Comparison of ENCODE assay signal across 14 cellular contexts in the genomic region with DNA sequence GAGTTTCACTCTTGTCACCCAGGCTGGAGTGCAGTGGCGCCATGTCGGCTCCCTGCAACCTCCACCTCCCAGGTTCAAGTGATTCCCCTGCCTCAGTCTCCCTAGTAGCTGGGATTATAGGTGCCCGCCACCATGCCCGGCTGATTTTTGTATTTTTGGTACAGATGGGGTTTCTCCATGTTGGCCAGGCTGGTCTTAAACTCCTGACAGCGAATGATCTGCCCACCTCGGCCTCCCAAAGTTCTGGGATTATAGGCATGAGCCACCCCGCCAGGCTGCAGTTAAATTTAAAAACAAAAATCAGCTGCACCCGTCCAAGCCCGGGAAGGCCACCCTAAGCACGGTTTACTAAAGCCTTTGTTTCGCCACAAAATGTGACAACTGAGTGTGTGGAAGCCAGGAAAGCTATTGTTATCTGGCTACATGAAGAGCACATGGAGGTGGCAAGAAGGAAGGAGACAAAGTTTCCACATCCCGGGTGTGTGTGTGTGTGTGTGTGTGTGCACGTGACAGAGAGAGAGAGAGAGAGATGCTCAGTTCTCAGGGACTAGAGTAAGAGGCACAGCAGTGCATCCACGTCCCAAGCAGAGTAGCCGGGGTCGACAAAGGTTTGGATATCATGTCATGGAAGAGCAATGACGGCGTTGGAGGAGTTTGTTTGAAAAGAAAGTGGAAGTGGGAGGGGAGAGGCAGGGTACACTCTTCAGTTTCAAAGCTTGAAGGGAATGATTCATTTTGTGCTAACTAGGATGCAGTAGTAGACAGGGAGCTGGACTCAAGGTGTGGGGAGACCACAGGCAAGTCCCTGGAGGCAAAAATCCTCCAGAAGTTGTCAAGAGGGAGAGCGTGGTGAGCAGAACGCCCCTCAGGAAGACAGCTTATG. TPM values are rescaled to one million over a fixed set of nuclear protein-coding genes. Genes with fewer than 3 reads are reported as not detected.
DNase-seq lines count a peak whose midpoint lies in the region; ATAC-seq, FAIRE-seq and TF ChIP-seq lines count a peak whose summit lies in the region.
"Had no signal": no experiment of that assay in that cellular context is flagged by ENCODE, and none has a peak within 500 bp of the region (broad histone marks: within the 10 kb centered on the region; RNA-seq: fewer than 3 reads in every experiment).

No MANE protein-coding gene starts in this region.

- no peak overlapping the region for H3K9ac ChIP-seq in kidney (ENCODE audit: low read length in 2 of 2)
- H3K9ac ChIP-seq: GM23248 had no signal

- peaks cover 69% of the 10 kb centered on the region for H3K4me1 Mint-ChIP-seq in activated CD8-positive, alpha-beta T cell treated with anti-CD3 and anti-CD28 coated beads for 36 hours (ENCODE audit: low read depth)

- H3K9me3 ChIP-seq in kidney (ENCODE audit: control insufficient read depth in 1 of 2, low read length in 2 of 2): no peaks in the 10 kb centered on the region

- no peak for FAIRE-seq in kidney (lab: Jason Lieb, UNC)

- no peak overlapping the region for H3K4me3 ChIP-seq in kidney (ENCODE audit: low read length in 2 of 2)
- H3K4me3 ChIP-seq: GM23248 had no signal

- peak; percentile 30 for DNase-seq in stimulated activated CD4-positive, alpha-beta T cell treated with anti-CD3 and anti-CD28 coated beads, Interleukin-4, amount 100 ng/mL, for 24 hours
- no peak for DNase-seq in stimulated activated CD4-positive, alpha-beta T cell treated with anti-CD3 and anti-CD28 coated beads, Interleukin-2, amount 100 ng/mL, for 48 hours
- DNase-seq in activated CD8-positive, alpha-beta T cell treated with anti-CD3 and anti-CD28 coated beads for 36 hours: peak; percentile 30
- DNase-seq in kidney: peak; percentile 49
- no peak for DNase-seq in hepatic stellate cell (ENCODE audit: low spot score)
- DNase-seq in NCI-H2081 treated with DMSO at 0.1 percent for 48 hours (lab: John Stamatoyannopoulos, UW): no peak
- DNase-seq: GDM1, GM23248, NCI-H2107 had no signal

- H3K27ac ChIP-seq in kidney (ENCODE audit: low read depth in 2 of 2, low read length in 2 of 2): no peak overlapping the region
- H3K27ac ChIP-seq: epithelial cell of prostate, GM23248 had no signal

- peak overlapping the region; percentile 17 for H3K4me3 Mint-ChIP-seq in activated CD8-positive, alpha-beta T cell treated with anti-CD3 and anti-CD28 coated beads for 36 hours

- H3K9me3 Mint-ChIP-seq in activated CD8-positive, alpha-beta T cell treated with anti-CD3 and anti-CD28 coated beads for 36 hours: no peaks in the 10 kb centered on the region

- H3K27ac Mint-ChIP-seq in activated CD8-positive, alpha-beta T cell treated with anti-CD3 and anti-CD28 coated beads for 36 hours: peak overlapping the region; percentile 85

- intact Hi-C loops in activated CD8-positive, alpha-beta T cell treated with anti-CD3 and anti-CD28 coated beads for 36 hours (cut with micrococcal nuclease): loop anchor here (5.0 kb wide), 1 partner anchor 162 kb away; no protein-coding TSS in a partner anchor
- intact Hi-C loops in kidney (cut with DNase I): no loop called here

- H3K27me3 Mint-ChIP-seq in activated CD8-positive, alpha-beta T cell treated with anti-CD3 and anti-CD28 coated beads for 36 hours: no peaks in the 10 kb centered on the region

- no peak for ATAC-seq in activated CD8-positive, alpha-beta T cell treated with anti-CD3 and anti-CD28 coated beads for 36 hours
- no peak for ATAC-seq in GM21447 (IDR thresholded peaks at IDR 0.05; ENCODE audit: unreplicated experiment)
- no peak for ATAC-seq in GM18861 (IDR thresholded peaks at IDR 0.05; ENCODE audit: unreplicated experiment)
- ATAC-seq: Right ventricle myocardium inferior had no signal

- CTCF ChIA-PET in activated CD8-positive, alpha-beta T cell treated with anti-CD3 and anti-CD28 coated beads for 36 hours (lab: Charles Lee): interaction anchor here (1.0 to 5.3 kb wide), 6 partner anchors 20 to 172 kb away, joined by 4 to 32 read pairs (median 7); partner anchors contain the start of genes ATG16L1 and INPP5D

- H3K4me1 ChIP-seq in kidney (ENCODE audit: control insufficient read depth in 1 of 2, insufficient read depth in 1 of 2, low read depth in 1 of 2, low read length in 2 of 2): peaks cover 8 to 21% of the 10 kb centered on the region in 2 donors

- no peak for TF ChIP-seq CTCF in activated CD8-positive, alpha-beta T cell treated with anti-CD3 and anti-CD28 coated beads for 36 hours (IDR thresholded peaks at IDR 0.05)
- TF ChIP-seq CTCF in kidney (IDR thresholded peaks at IDR 0.05; ENCODE audit: borderline replicate concordance, extremely low read depth, insufficient read depth): no peak

- POLR2A ChIA-PET in activated CD8-positive, alpha-beta T cell treated with anti-CD3 and anti-CD28 coated beads for 36 hours (lab: Charles Lee): interaction anchor here (0.6 to 10.3 kb wide), 8 partner anchors 9 to 50 kb away, joined by 3 to 119 read pairs (median 6); partner anchors contain the start of gene INPP5D

- H3K36me3 Mint-ChIP-seq in activated CD8-positive, alpha-beta T cell treated with anti-CD3 and anti-CD28 coated beads for 36 hours (ENCODE audit: low read depth): peaks cover 45% of the 10 kb centered on the region

- no peaks in the 10 kb centered on the region for H3K36me3 ChIP-seq in kidney (ENCODE audit: control insufficient read depth in 1 of 2, insufficient read depth in 2 of 2, low read length in 2 of 2)

RNA-seq across cellular contexts. Expression of gene INPP5D, which starts 20.1 kb away (rescaled TPM):
- total RNA-seq in activated CD8-positive, alpha-beta T cell treated with anti-CD3 and anti-CD28 coated beads for 36 hours: 10 to 100 TPM; 38.6 to 40.2 TPM
- 29.6 TPM for total RNA-seq in kidney
- polyA plus RNA-seq in kidney (ENCODE audit: insufficient read depth, low read depth, low replicate concordance): 2.6 TPM
- total RNA-seq: GM23248 had no signal

RNA-seq across cellular contexts. Expression of gene NEU2, which starts 47.7 kb away (rescaled TPM):
- total RNA-seq in activated CD8-positive, alpha-beta T cell treated with anti-CD3 and anti-CD28 coated beads for 36 hours: not detected
- total RNA-seq in kidney: not detected
- not detected for polyA plus RNA-seq in kidney (ENCODE audit: insufficient read depth, low read depth, low replicate concordance)
- total RNA-seq: GM23248, myocyte, Right ventricle myocardium inferior had no signal
- polyA plus RNA-seq: GM23248 had no signal

Comparison
In these comparisons a context has a peak if more than half of its experiments do, and no peak if none do; other contexts are left out.
1. DNase-seq: peak in stimulated activated CD4-positive, alpha-beta T cell treated with anti-CD3 and anti-CD28 coated beads, Interleukin-4, amount 100 ng/mL, for 24 hours (single experiment), activated CD8-positive, alpha-beta T cell treated with anti-CD3 and anti-CD28 coated beads for 36 hours (single experiment) and kidney (single experiment); none in stimulated activated CD4-positive, alpha-beta T cell treated with anti-CD3 and anti-CD28 coated beads, Interleukin-2, amount 100 ng/mL, for 48 hours (0 of 2), hepatic stellate cell (single experiment) and NCI-H2081 treated with DMSO at 0.1 percent for 48 hours (single experiment).